ENCODE assay signal across 8 cellular contexts in the genomic region with DNA sequence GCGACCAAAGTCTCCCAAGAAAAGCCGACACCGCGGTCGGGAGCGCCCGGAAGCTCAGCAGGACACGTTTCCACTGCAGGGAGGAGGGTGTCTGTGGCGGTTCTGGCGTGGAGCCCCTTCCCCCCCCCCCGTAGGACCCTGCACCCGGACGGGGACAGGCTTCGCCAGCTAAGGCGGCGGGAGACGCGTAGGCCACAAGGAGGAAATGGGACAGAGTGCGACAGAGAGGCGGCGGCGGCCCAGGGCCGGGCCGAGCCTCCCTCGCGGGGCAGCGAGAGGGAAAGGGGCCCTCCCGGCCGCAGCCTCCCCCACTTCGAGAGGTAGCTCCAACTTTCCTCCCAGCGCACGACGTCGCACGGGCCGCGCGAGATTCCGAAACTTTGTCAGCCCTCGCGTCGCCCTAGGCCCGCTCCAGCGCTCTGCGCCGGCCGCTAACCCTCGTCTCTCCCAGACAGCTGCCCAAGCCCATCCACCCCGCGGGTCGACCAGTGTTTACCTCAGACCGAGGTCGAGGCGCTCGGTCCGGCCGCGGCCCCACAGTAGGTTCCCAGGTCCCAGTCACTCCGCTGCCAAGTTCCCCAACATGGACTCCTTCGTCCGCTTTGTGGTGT. TPM values are rescaled to one million over a fixed set of nuclear protein-coding genes. Genes with fewer than 3 reads are reported as not detected.
DNase-seq lines count a peak whose midpoint lies in the region; ATAC-seq and TF ChIP-seq lines count a peak whose summit lies in the region.

No MANE protein-coding gene starts in this region.

- DNase-seq in AG20443 (ENCODE audit: low spot score): peak; percentile 45
- DNase-seq in OCI-LY7 (ENCODE audit: low spot score): no peak
- DNase-seq in activated T-helper 1 cell treated with anti-CD3 and anti-CD28 coated beads, Interleukin-2, amount 50 U/mL, for 16 hours (ENCODE audit: low read depth in 1 of 2, low spot score in 1 of 2): peak; percentile 15 to 30
- peak; percentile 42 for DNase-seq in foreskin melanocyte
- peak; percentile 32 for DNase-seq in omental fat pad (ENCODE audit: low spot score)
- peak; percentile 81 for DNase-seq in transverse colon

- CTCF ChIA-PET in OCI-LY7 (lab: Charles Lee; ENCODE audit: unreplicated experiment): interaction anchor here (0.6 kb wide), 1 partner anchor 259 kb away, joined by 3 read pairs; no protein-coding TSS in a partner anchor

- no peaks in the 10 kb centered on the region for H3K27me3 ChIP-seq in transverse colon

- 1% methylated on average over 25 of the region's 61 CpGs; no CpG with 5 or more reads in 1 of the 2 donors for WGBS in transverse colon (ENCODE audit: low coverage in 1 of 2), 2 donors

- no peaks in the 10 kb centered on the region for H3K9me2 ChIP-seq in OCI-LY7 (ENCODE audit: insufficient read depth, low read length)

- TF ChIP-seq POLR2A in transverse colon (IDR thresholded peaks at IDR 0.05): no peak

- H3K9me3 ChIP-seq in OCI-LY7 (ENCODE audit: low read length): peaks cover 10% of the 10 kb centered on the region; the same call in 1 of the 2 replicates
- no peaks in the 10 kb centered on the region for H3K9me3 ChIP-seq in transverse colon

- intact Hi-C loops in OCI-LY7 (cut with micrococcal nuclease; ENCODE audit: unreplicated experiment): loop anchor here (1.0 to 5.0 kb wide), 8 partner anchors 119 to 1227 kb away; a partner anchor contains a TSS
- intact Hi-C loops in transverse colon (cut with DNase I; ENCODE audit: low total_unique reads): no loop called here

- peak overlapping the region; percentile 80 for H3K4me2 ChIP-seq in OCI-LY7 (ENCODE audit: low read length)

- H3K4me3 ChIP-seq in OCI-LY7 (ENCODE audit: low read depth, low read length, poor library complexity, severe bottlenecking) (peak overlapping the region; percentile 78), transverse colon (peak overlapping the region; percentile 65 to 85 (median 76))

- BruUV-seq in OCI-LY7 (replicated peaks; lab: Mats Ljungman, UMichigan): no TSS peak

- TF ChIP-seq CTCF in OCI-LY7 (conservative IDR thresholded peaks at IDR 0.05; ENCODE audit: low read length) (no peak), omental fat pad (IDR thresholded peaks at IDR 0.05) (no peak), transverse colon (IDR thresholded peaks at IDR 0.05) (no peak)

- H3K4me1 ChIP-seq in OCI-LY7 (ENCODE audit: insufficient read depth, low read length, poor library complexity, severe bottlenecking): peaks cover 44% of the 10 kb centered on the region
- H3K4me1 ChIP-seq in transverse colon: peaks cover 17 to 56% (median 26%) of the 10 kb centered on the region in 4 donors

- in situ Hi-C loops in transverse colon (cut with MboI; ENCODE audit: low pct_ligation_motif_present in 1 of 4, low pct_unique_long_range_greater_than_20kb in 1 of 4, low sequenced_read_pairs in 3 of 4): no loop called here

- peaks cover 29% of the 10 kb centered on the region for H4K20me1 ChIP-seq in OCI-LY7 (ENCODE audit: insufficient read depth, low read length)

- H3K36me3 ChIP-seq in OCI-LY7 (ENCODE audit: insufficient read depth, low read length) (peaks cover 28% of the 10 kb centered on the region), transverse colon (no peaks in the 10 kb centered on the region)

- POLR2A ChIA-PET in OCI-LY7 (lab: Charles Lee): interaction anchor here (0.6 to 1.4 kb wide), 5 partner anchors 54 to 1375 kb away, joined by 3 to 4 read pairs (median 3); no protein-coding TSS in a partner anchor

- H3K27ac ChIP-seq in OCI-LY7 (ENCODE audit: low read depth, low read length, poor library complexity, severe bottlenecking): peak overlapping the region; percentile 83
- peak overlapping the region; percentile 94 to 99 (median 98) for H3K27ac ChIP-seq in transverse colon

- TF ChIP-seq EP300 in transverse colon (IDR thresholded peaks at IDR 0.05; ENCODE audit: low read depth): no peak

- H2AFZ ChIP-seq in OCI-LY7 (ENCODE audit: low read length): peak overlapping the region; percentile 22; the same call in 1 of the 2 replicates

- H3K79me2 ChIP-seq in OCI-LY7 (ENCODE audit: insufficient read depth, low read depth, low read length): peaks cover 60% of the 10 kb centered on the region

- ATAC-seq in GM18909 (IDR thresholded peaks at IDR 0.05; ENCODE audit: poor library complexity, unreplicated experiment) (peak; percentile 35), HG03159 (IDR thresholded peaks at IDR 0.05; ENCODE audit: unreplicated experiment) (peak; percentile 33), omental fat pad (ENCODE audit: low FRiP score) (peak; percentile 47)

RNA-seq across cellular contexts. Expression of a gene that starts 0.4 kb away (rescaled TPM):
- 115 and 130 TPM in 2 replicates for total RNA-seq in OCI-LY7 (2014; rRNA removed; shearing (Covaris generic))
- total RNA-seq in OCI-LY7 (2022) (130 and 151 TPM in 2 replicates), omental fat pad (100 to 1,000 TPM; 110 to 205 (median 156) TPM), transverse colon (100 to 1,000 TPM in 2 of 4 donors, 10 to 100 TPM in 2; 56.7 to 181 (median 101) TPM)
